In genomic region chr19:38769635-38770211, GRCh38 we compare ENCODE assay signal across 8 cellular contexts. TPM values are rescaled to one million over a fixed set of nuclear protein-coding genes. Genes with fewer than 3 reads are reported as not detected.
DNase-seq lines count a peak whose midpoint lies in the region; ATAC-seq, FAIRE-seq and TF ChIP-seq lines count a peak whose summit lies in the region.

No MANE protein-coding gene starts in this region.

- WGBS in right lobe of liver (ENCODE audit: insufficient coverage, low coverage, low lambda C conversion rate, missing lambda C conversion rate), result 80% methylated on average over 1 of the region's 42 CpGs

- peak overlapping the region in 1 of 3 donors; percentile 29 for H3K4me3 ChIP-seq in right lobe of liver
- H3K4me3 ChIP-seq in SJCRH30, result no peak overlapping the region

- FAIRE-seq in GM18507 (lab: Jason Lieb, UNC), result peak; percentile 84

- H3K4me1 ChIP-seq in right lobe of liver (no peaks in the 10 kb centered on the region), SJCRH30 (no peaks in the 10 kb centered on the region)

- no peak for TF ChIP-seq POLR2A in right lobe of liver (IDR thresholded peaks at IDR 0.05)

- H3K27me3 ChIP-seq in right lobe of liver (no peaks in the 10 kb centered on the region), SJCRH30 (no peaks in the 10 kb centered on the region)

- peak; percentile 39 to 67 (median 58) for TF ChIP-seq CTCF in right lobe of liver (IDR thresholded peaks at IDR 0.05)

- DNase-seq in GM18507 (ENCODE audit: extremely low spot score, insufficient read length, low read depth) (peak; percentile 63), dermis microvascular lymphatic vessel endothelial cell (ENCODE audit: low read depth in 2 of 2) (peak; percentile 62 to 85), right lobe of liver (peak; percentile 79 to 88 (median 85)), SJCRH30 (no peak)
- DNase-seq in activated CD4-positive, alpha-beta T cell treated with anti-CD3 and anti-CD28 coated beads, Interleukin-2, amount 50 U/mL, for 4 hours, result peak; percentile 84 to 86
- peak; percentile 87 for DNase-seq in stimulated activated CD4-positive, alpha-beta T cell treated with anti-CD3 and anti-CD28 coated beads, Interleukin-4, amount 100 ng/mL, for 24 hours

- H3K9me3 ChIP-seq in right lobe of liver (no peaks in the 10 kb centered on the region), SJCRH30 (replicated peaks) (no peaks in the 10 kb centered on the region)

- peak overlapping the region in 1 of 3 donors; percentile 39 for H3K27ac ChIP-seq in right lobe of liver
- no peak overlapping the region for H3K27ac ChIP-seq in SJCRH30

- ATAC-seq in HG03432 (IDR thresholded peaks at IDR 0.05; ENCODE audit: unreplicated experiment) (peak; percentile 68), right lobe of liver (peak; percentile 77 to 89 (median 82)), HG03439 (IDR thresholded peaks at IDR 0.05; ENCODE audit: unreplicated experiment) (no peak)

- H3K36me3 ChIP-seq in right lobe of liver, result no peaks in the 10 kb centered on the region
- no peaks in the 10 kb centered on the region for H3K36me3 ChIP-seq in SJCRH30

- intact Hi-C loops in right lobe of liver (cut with DNase I), result no loop called here

RNA-seq across cellular contexts. Expression of gene LGALS7, which starts 3.6 kb away (rescaled TPM):
- total RNA-seq in dermis microvascular lymphatic vessel endothelial cell, result not detected in 2 replicates
- total RNA-seq in right lobe of liver, result not detected
- total RNA-seq in SJCRH30 (2014; rRNA removed; shearing (Covaris generic)), result 0.28 and 0.71 TPM in 2 replicates

RNA-seq across cellular contexts. Expression of gene LGALS7B, which starts 19.3 kb away (rescaled TPM):
- total RNA-seq in dermis microvascular lymphatic vessel endothelial cell (0.39 TPM in 1 of 2 replicates, not detected in the other), right lobe of liver (not detected)
- total RNA-seq in SJCRH30 (2014; rRNA removed; shearing (Covaris generic)), result not detected in 2 replicates

RNA-seq across cellular contexts. Expression of gene CAPN12, which starts 25.4 kb away (rescaled TPM):
- total RNA-seq in dermis microvascular lymphatic vessel endothelial cell (0.13 TPM in 1 of 2 replicates, not detected in the other), right lobe of liver (10 to 100 TPM in 3 of 6 experiments, 1 to 10 TPM in 3; 2.2 to 45.3 (median 16.3) TPM)
- total RNA-seq in SJCRH30 (2014; rRNA removed; shearing (Covaris generic)), result not detected in 2 replicates

RNA-seq across cellular contexts. Expression of gene LGALS4, which starts 43.0 kb away (rescaled TPM):
- total RNA-seq in dermis microvascular lymphatic vessel endothelial cell, result not detected in 2 replicates
- 100 to 1,000 TPM in 5 of 6 experiments, 10 to 100 TPM in 1; 21.0 to 376 (median 186) TPM for total RNA-seq in right lobe of liver
- 0.06 and 0.66 TPM in 2 replicates for total RNA-seq in SJCRH30 (2014; rRNA removed; shearing (Covaris generic))

Comparison
In these comparisons a context has a peak if more than half of its experiments do, and no peak if none do; other contexts are left out.
1. DNase-seq: peak in GM18507 (single experiment), activated CD4-positive, alpha-beta T cell treated with anti-CD3 and anti-CD28 coated beads, Interleukin-2, amount 50 U/mL, for 4 hours (2 of 2), dermis microvascular lymphatic vessel endothelial cell (2 of 2), right lobe of liver (3 of 3) and stimulated activated CD4-positive, alpha-beta T cell treated with anti-CD3 and anti-CD28 coated beads, Interleukin-4, amount 100 ng/mL, for 24 hours (single experiment); none in SJCRH30 (0 of 2).